In the genomic region with DNA sequence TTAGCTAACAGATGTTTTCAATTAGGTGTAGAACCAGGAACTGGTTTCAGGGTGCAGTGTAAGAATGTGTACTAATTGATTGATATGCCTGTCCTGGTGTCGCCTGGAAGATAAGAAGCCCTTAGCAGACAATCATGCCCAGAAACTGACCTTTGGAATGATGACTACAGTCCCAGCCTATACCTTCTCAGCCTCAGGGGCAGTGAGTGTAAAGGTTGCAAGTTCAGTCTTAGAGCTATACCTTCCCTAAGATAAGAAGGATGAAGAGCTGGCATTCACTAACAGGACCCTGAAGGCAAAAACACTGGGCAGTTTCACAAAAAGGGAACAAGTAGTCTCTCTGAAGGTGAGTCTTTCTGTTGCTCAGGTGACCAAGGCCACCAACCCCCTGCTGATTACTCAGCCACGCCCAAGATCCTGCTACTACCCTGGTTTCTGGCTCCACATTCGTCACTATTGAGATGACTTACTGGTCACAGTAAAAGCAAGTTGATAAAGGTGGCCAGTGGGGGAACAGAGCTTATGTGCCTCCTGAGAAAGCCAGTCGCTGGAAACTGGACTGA, we compare ENCODE assay signal across 10 cellular contexts.
DNase-seq lines count a peak whose midpoint lies in the region; ATAC-seq and TF ChIP-seq lines count a peak whose summit lies in the region.
"Had no signal": no experiment of that assay in that cellular context is flagged by ENCODE, and none has a peak within 500 bp of the region (broad histone marks: within the 10 kb centered on the region; RNA-seq: fewer than 3 reads in every experiment).

No MANE protein-coding gene starts in this region.

- peak overlapping the region; percentile 3 for H2AFZ ChIP-seq in osteoblast (ENCODE audit: low read length)

- H3K79me2 ChIP-seq in osteoblast (ENCODE audit: insufficient read depth, low read length): peaks cover 63% of the 10 kb centered on the region

- H3K36me3 Mint-ChIP-seq in Caco-2 (ENCODE audit: insufficient read depth, unreplicated experiment): peaks cover 66% of the 10 kb centered on the region

- H3K9me3 Mint-ChIP-seq in Caco-2 (ENCODE audit: unreplicated experiment): no peaks in the 10 kb centered on the region
- H3K9me3 Mint-ChIP-seq: activated B cell treated with CpG ODN at 0.5 μM for 24 hours had no signal

- H3K4me3 ChIP-seq in Caco-2 (ENCODE audit: low read depth, low read length): peak overlapping the region; percentile 8
- peak overlapping the region; percentile 44 for H3K4me3 ChIP-seq in epithelial cell of proximal tubule (ENCODE audit: low read depth, low read length)
- peak overlapping the region; percentile 5 for H3K4me3 ChIP-seq in osteoblast (ENCODE audit: insufficient read depth, low read length)

- POLR2A ChIA-PET in Caco-2 (lab: Charles Lee): interaction anchor here (1.0 to 1.8 kb wide), 2 partner anchors 27 to 72 kb away, joined by 5 to 11 read pairs; a partner anchor contains a TSS

- H3K4me1 ChIP-seq in Caco-2: peaks cover 80% of the 10 kb centered on the region
- peaks cover 56% of the 10 kb centered on the region for H3K4me1 ChIP-seq in osteoblast (ENCODE audit: insufficient read depth, low read length)

- peak overlapping the region; percentile 65 for H3K4me3 Mint-ChIP-seq in Caco-2 (ENCODE audit: unreplicated experiment)
- H3K4me3 Mint-ChIP-seq: activated B cell treated with CpG ODN at 0.5 μM for 24 hours had no signal

- H3K9me3 ChIP-seq in Caco-2 (no peaks in the 10 kb centered on the region), osteoblast (ENCODE audit: low read depth, low read length) (no peaks in the 10 kb centered on the region)

- H3K4me2 ChIP-seq in osteoblast (ENCODE audit: insufficient read depth, low read length): peak overlapping the region; percentile 79

- peak overlapping the region; percentile 90 for H3K27ac ChIP-seq in osteoblast (ENCODE audit: low read depth, low read length)

- no TSS peak for BruUV-seq in Caco-2 (replicated peaks; lab: Mats Ljungman, UMichigan)

- TF ChIP-seq CTCF in Caco-2 (IDR thresholded peaks at IDR 0.05; ENCODE audit: insufficient read depth in 1 of 2, low read depth in 1 of 2, low read length in 1 of 2, severe bottlenecking in 1 of 2, unreplicated experiment in 1 of 2): no peak
- TF ChIP-seq CTCF in epithelial cell of proximal tubule (conservative IDR thresholded peaks at IDR 0.05; ENCODE audit: low read depth, low read length): no peak
- TF ChIP-seq CTCF in osteoblast (IDR thresholded peaks at IDR 0.05; ENCODE audit: extremely low read depth, low read depth, low read length): no peak

- H3K27me3 Mint-ChIP-seq in Caco-2 (ENCODE audit: insufficient read depth, unreplicated experiment): no peaks in the 10 kb centered on the region
- H3K27me3 Mint-ChIP-seq: activated B cell treated with CpG ODN at 0.5 μM for 24 hours had no signal

- intact Hi-C loops in Caco-2 (cut with micrococcal nuclease; ENCODE audit: unreplicated experiment): loop anchor here (1.0 kb wide), 5 partner anchors 11 to 157 kb away; no protein-coding TSS in a partner anchor

- H3K36me3 ChIP-seq in Caco-2 (ENCODE audit: control insufficient read depth, insufficient read depth, low read length) (0 out of 2 replicates have a peak, but pooled peaks cover 2% of the 10 kb centered on the region), osteoblast (ENCODE audit: insufficient read depth, low read length) (peaks cover 4% of the 10 kb centered on the region)

- H3K27me3 ChIP-seq in Caco-2 (replicated peaks; ENCODE audit: control insufficient read depth, insufficient read depth, low read length): no peaks in the 10 kb centered on the region
- no peaks in the 10 kb centered on the region for H3K27me3 ChIP-seq in osteoblast (ENCODE audit: insufficient read depth, low read length)

- DNase-seq in Caco-2 (peak; percentile 82 to 91), NCI-H526 treated with DMSO at 0.1 percent for 48 hours (lab: John Stamatoyannopoulos, UW) (peak; percentile 53), epithelial cell of proximal tubule (ENCODE audit: low read depth) (no peak), osteoblast (ENCODE audit: insufficient read length, low spot score, missing footprints) (no peak), hippocampal formation (lab: John Stamatoyannopoulos, UW) (no peak), D341Med (ENCODE audit: low spot score) (no peak), mesenteric fat pad (ENCODE audit: low spot score) (no peak)
- DNase-seq: activated B cell treated with CpG ODN at 0.5 μM for 24 hours, NCI-H187 had no signal

- CTCF ChIA-PET in Caco-2 (lab: Charles Lee): interaction anchor here (1.0 kb wide), 1 partner anchor 392 kb away, joined by 4 read pairs; no protein-coding TSS in a partner anchor

- peaks cover 77% of the 10 kb centered on the region for H3K4me1 Mint-ChIP-seq in Caco-2 (ENCODE audit: low read depth, unreplicated experiment)

- ATAC-seq in HG02588 (IDR thresholded peaks at IDR 0.05; ENCODE audit: unreplicated experiment): no peak

- H4K20me1 ChIP-seq in osteoblast (ENCODE audit: insufficient read depth, low read length): no peaks in the 10 kb centered on the region

- H3K27ac Mint-ChIP-seq in Caco-2 (ENCODE audit: unreplicated experiment): peak overlapping the region; percentile 90
- H3K27ac Mint-ChIP-seq: activated B cell treated with CpG ODN at 0.5 μM for 24 hours had no signal

Comparison
In these comparisons a context has a peak if more than half of its experiments do, and no peak if none do; other contexts are left out.
1. DNase-seq: peak in Caco-2 (2 of 2) and NCI-H526 treated with DMSO at 0.1 percent for 48 hours (single experiment); none in epithelial cell of proximal tubule (single experiment), osteoblast (single experiment), hippocampal formation (0 of 2), D341Med (single experiment) and mesenteric fat pad (single experiment).
2. Peak in every context shown above with its lines, with median percentiles within 50 percentile points of each other: H3K4me3 ChIP-seq.